Comparison of ENCODE assay signal across 9 cellular contexts in genomic region chr12:13094349-13094748, GRCh38. TPM values are rescaled to one million over a fixed set of nuclear protein-coding genes. Genes with fewer than 3 reads are reported as not detected.
DNase-seq lines count a peak whose midpoint lies in the region; ATAC-seq and TF ChIP-seq lines count a peak whose summit lies in the region.
"Had no signal": no experiment of that assay in that cellular context is flagged by ENCODE, and none has a peak within 500 bp of the region (broad histone marks: within the 10 kb centered on the region; RNA-seq: fewer than 3 reads in every experiment).

No MANE protein-coding gene starts in this region.

- in situ Hi-C loops in GM13976 (cut with MboI; ENCODE audit: low sequenced_read_pairs, unreplicated experiment): no loop called here

- peaks cover 9 to 24% (median 18%) of the 10 kb centered on the region in 4 donors for H3K4me1 Mint-ChIP-seq in naive thymus-derived CD8-positive, alpha-beta T cell

- TF ChIP-seq CTCF in GM13976 (IDR thresholded peaks at IDR 0.05; ENCODE audit: borderline replicate concordance, control extremely low read depth, extremely low read depth, insufficient read depth, missing control alignments): no peak
- TF ChIP-seq CTCF in RWPE1 (conservative IDR thresholded peaks at IDR 0.05; ENCODE audit: low read depth): no peak

- no peak overlapping the region for H3K27ac Mint-ChIP-seq in naive thymus-derived CD8-positive, alpha-beta T cell
- H3K27ac Mint-ChIP-seq: nephron progenitor cell had no signal

- H3K36me3 Mint-ChIP-seq in naive thymus-derived CD8-positive, alpha-beta T cell: no peaks in the 10 kb centered on the region

- CTCF ChIA-PET in RWPE1 (lab: Yijun Ruan, JAX): interaction anchor here (0.7 kb wide), 1 partner anchor 36 kb away, joined by 3 read pairs; no protein-coding TSS in a partner anchor

- peak; percentile 43 for DNase-seq in GM13976 (ENCODE audit: low spot score)
- DNase-seq in RWPE1 (ENCODE audit: low spot score): peak; percentile 57
- peak; percentile 57 for DNase-seq in iris pigment epithelial cell (ENCODE audit: low read depth)
- no peak for DNase-seq in left cardiac atrium
- no peak for DNase-seq in naive thymus-derived CD8-positive, alpha-beta T cell
- DNase-seq in NCI-H1105 treated with DMSO at 0.1 percent for 48 hours (lab: John Stamatoyannopoulos, UW): no peak
- DNase-seq: nephron progenitor cell had no signal

- H3K27ac ChIP-seq in RWPE1: no peak overlapping the region

- POLR2A ChIA-PET in RWPE1 (lab: Yijun Ruan, JAX; ENCODE audit: low non-redundant PET): no interaction called here
- POLR2A ChIA-PET in naive thymus-derived CD8-positive, alpha-beta T cell (lab: Charles Lee): no interaction called here

- no peaks in the 10 kb centered on the region for H3K9me3 Mint-ChIP-seq in naive thymus-derived CD8-positive, alpha-beta T cell
- H3K9me3 Mint-ChIP-seq: nephron progenitor cell had no signal

- H3K4me3 Mint-ChIP-seq in naive thymus-derived CD8-positive, alpha-beta T cell: no peak overlapping the region
- H3K4me3 Mint-ChIP-seq: nephron progenitor cell had no signal

- H3K27me3 Mint-ChIP-seq in naive thymus-derived CD8-positive, alpha-beta T cell: no peaks in the 10 kb centered on the region

- ATAC-seq in HG03025 (IDR thresholded peaks at IDR 0.05; ENCODE audit: low FRiP score, unreplicated experiment) (peak; percentile 39), left cardiac atrium (no peak), GM19351 (IDR thresholded peaks at IDR 0.05; ENCODE audit: unreplicated experiment) (no peak)
- no peak for ATAC-seq in naive thymus-derived CD8-positive, alpha-beta T cell

- intact Hi-C loops in left cardiac atrium (cut with DNase I): loop anchor here (10.0 kb wide), 2 partner anchors 90 to 180 kb away; partner anchors contain the start of gene HEBP1 (in 1 of the 2)

RNA-seq across cellular contexts. Expression of gene GSG1, which starts 9.1 kb away (rescaled TPM):
- not detected for total RNA-seq in left cardiac atrium
- not detected for total RNA-seq in naive thymus-derived CD8-positive, alpha-beta T cell
- polyA plus RNA-seq in naive thymus-derived CD8-positive, alpha-beta T cell: under 1 TPM in 1 of 3 donors, not detected in 2; 0.21 TPM

RNA-seq across cellular contexts. Expression of gene FAM234B, which starts 50.2 kb away (rescaled TPM):
- total RNA-seq in left cardiac atrium: 1 to 10 TPM; 3.7 to 3.8 TPM
- 1 to 10 TPM; 4.8 to 5.0 TPM for total RNA-seq in naive thymus-derived CD8-positive, alpha-beta T cell
- 1 to 10 TPM; 2.5 to 4.3 (median 2.7) TPM for polyA plus RNA-seq in naive thymus-derived CD8-positive, alpha-beta T cell

Comparison
In these comparisons a context has a peak if more than half of its experiments do, and no peak if none do; other contexts are left out.
1. DNase-seq: peak in GM13976 (single experiment), RWPE1 (single experiment) and iris pigment epithelial cell (single experiment); none in left cardiac atrium (single experiment), naive thymus-derived CD8-positive, alpha-beta T cell (0 of 10) and NCI-H1105 treated with DMSO at 0.1 percent for 48 hours (single experiment).